ENCODE assay signal across 8 cellular contexts in the genomic region with DNA sequence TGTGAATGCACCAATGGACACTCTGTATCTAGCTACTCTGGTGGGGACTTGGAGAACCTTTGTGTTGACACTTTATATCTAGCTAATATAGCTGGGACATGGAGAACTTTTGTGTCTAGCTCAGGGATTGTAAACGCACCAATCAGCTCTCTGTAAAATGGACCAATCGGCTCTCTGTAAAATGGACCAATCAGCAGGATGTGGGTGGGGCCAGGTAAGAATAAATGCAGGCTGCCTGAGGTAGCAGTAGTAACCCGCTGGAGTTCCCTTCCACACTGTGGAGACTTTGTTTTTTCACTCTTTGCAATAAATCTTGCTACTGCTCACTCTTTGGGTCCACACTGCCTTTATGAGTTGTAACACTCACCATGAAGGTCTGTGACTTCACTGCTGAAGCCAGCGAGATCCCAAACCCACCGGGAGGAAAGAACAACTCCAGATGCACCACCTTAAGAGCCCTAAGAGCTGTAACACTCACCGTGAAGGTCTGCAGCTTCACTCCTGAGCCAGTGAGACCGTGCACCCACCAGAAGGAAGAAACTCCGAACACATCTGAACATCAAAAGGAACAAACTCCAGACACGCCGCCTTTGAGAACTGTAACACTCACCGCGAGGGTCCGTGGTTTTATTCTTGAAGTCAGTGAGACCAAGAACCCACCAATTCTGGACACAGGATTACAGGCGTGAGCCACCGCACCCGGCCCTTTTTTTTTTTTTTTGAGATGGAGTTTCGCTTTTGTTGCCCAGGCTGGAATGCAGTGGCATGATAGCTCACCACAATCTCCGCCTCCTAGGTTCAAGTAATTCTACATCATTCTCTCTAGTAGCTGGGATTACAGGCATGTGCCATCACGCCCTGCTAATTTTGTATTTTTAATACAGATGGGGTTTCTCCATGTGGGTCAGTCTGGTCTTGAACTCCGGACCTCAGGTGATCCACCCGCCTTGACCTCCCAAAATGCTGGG. TPM values are rescaled to one million over a fixed set of nuclear protein-coding genes. Genes with fewer than 3 reads are reported as not detected.
A peak's percentile ranks its signal among the peaks of the same experiment; 100 is the strongest.
DNase-seq lines count a peak whose midpoint lies in the region; ATAC-seq and TF ChIP-seq lines count a peak whose summit lies in the region.
"Not testable (repeated sequence)": the region's sequence is repeated elsewhere in the genome, so short reads cannot be mapped to it uniquely, and the experiment has no call there.

No MANE protein-coding gene starts in this region.

- DNase-seq in CD8-positive, alpha-beta memory T cell: peak in 1 of 5 donors; percentile 18
- DNase-seq in MG63 (peak; percentile 48), fibroblast of lung (ENCODE audit: low read depth in 2 of 2) (peak in 1 of 2 donors; percentile 50)
- DNase-seq in T-helper 17 cell; activated naive CD8-positive, alpha-beta T cell treated with anti-CD3 and anti-CD28 coated beads, Interleukin-2, amount 50 U/mL, for 24 hours; natural killer cell: not testable (repeated sequence)
- peak; percentile 30 for DNase-seq in activated CD8-positive, alpha-beta T cell treated with anti-CD3 and anti-CD28 coated beads, Interleukin-2, amount 10 ng/mL, durations not matched to agents 7 days and 5 days
- DNase-seq in stimulated activated CD4-positive, alpha-beta T cell treated with anti-CD3 and anti-CD28 coated beads, Interleukin-4, amount 100 ng/mL, for 24 hours: peak; percentile 12

- not testable (repeated sequence) for H3K9me3 ChIP-seq in CD8-positive, alpha-beta memory T cell (ENCODE audit: low read length); MG63; T-helper 17 cell (ENCODE audit: control insufficient read depth, low read length, poor library complexity, severe bottlenecking); fibroblast of lung (ENCODE audit: control insufficient read depth, insufficient read depth, low read depth, low read length)

- H3K4me1 ChIP-seq in CD8-positive, alpha-beta memory T cell (ENCODE audit: insufficient read depth, low read length): not testable (repeated sequence)
- peaks cover 18% of the 10 kb centered on the region for H3K4me1 ChIP-seq in fibroblast of lung (ENCODE audit: control insufficient read depth, extremely low read depth, insufficient read depth, low read length)

- not testable (repeated sequence) for H3K27ac ChIP-seq in CD8-positive, alpha-beta memory T cell (ENCODE audit: low read depth, low read length)
- peak overlapping the region; percentile 16 for H3K27ac ChIP-seq in fibroblast of lung (ENCODE audit: insufficient read depth, low read length)

- intact Hi-C loops in natural killer cell (cut with micrococcal nuclease): not testable (repeated sequence)

- H3K27me3 ChIP-seq in CD8-positive, alpha-beta memory T cell (ENCODE audit: insufficient read depth, low read length, poor library complexity, severe bottlenecking); MG63; fibroblast of lung (ENCODE audit: control insufficient read depth, insufficient read depth, low read length): not testable (repeated sequence)

- not testable (repeated sequence) for H2AFZ ChIP-seq in fibroblast of lung (ENCODE audit: low read length)

- not testable (repeated sequence) for H4K20me1 ChIP-seq in fibroblast of lung (ENCODE audit: control insufficient read depth, extremely low read depth, insufficient read depth, low read length)

- ATAC-seq in T-helper 17 cell (peak; percentile 46), natural killer cell (peak in 2 of 3 donors; percentile 21 to 33)
- ATAC-seq in activated CD8-positive, alpha-beta T cell treated with anti-CD3 and anti-CD28 coated beads, Interleukin-2, amount 10 ng/mL, durations not matched to agents 7 days and 5 days: peak; percentile 51
- peak; percentile 39 for ATAC-seq in activated naive CD8-positive, alpha-beta T cell treated with anti-CD3 and anti-CD28 coated beads, Interleukin-2, amount 50 U/mL, for 24 hours

- H3K79me2 ChIP-seq in fibroblast of lung (ENCODE audit: control insufficient read depth, insufficient read depth, low read length): not testable (repeated sequence)

- not testable (repeated sequence) for H3K4me1 Mint-ChIP-seq in CD8-positive, alpha-beta memory T cell; T-helper 17 cell; activated naive CD8-positive, alpha-beta T cell treated with anti-CD3 and anti-CD28 coated beads, Interleukin-2, amount 50 U/mL, for 24 hours
- H3K4me1 Mint-ChIP-seq in activated CD8-positive, alpha-beta T cell treated with anti-CD3 and anti-CD28 coated beads, Interleukin-2, amount 10 ng/mL, durations not matched to agents 7 days and 5 days (ENCODE audit: low read depth): peaks cover 13% of the 10 kb centered on the region
- peaks cover 9 to 13% of the 10 kb centered on the region in 2 donors for H3K4me1 Mint-ChIP-seq in natural killer cell

- POLR2A ChIA-PET in CD8-positive, alpha-beta memory T cell (lab: Charles Lee); activated CD8-positive, alpha-beta T cell treated with anti-CD3 and anti-CD28 coated beads, Interleukin-2, amount 10 ng/mL, durations not matched to agents 7 days and 5 days (lab: Charles Lee): not testable (repeated sequence)

- peaks cover 5 to 24% of the 10 kb centered on the region in 2 donors for H3K27me3 Mint-ChIP-seq in CD8-positive, alpha-beta memory T cell
- H3K27me3 Mint-ChIP-seq in T-helper 17 cell; activated CD8-positive, alpha-beta T cell treated with anti-CD3 and anti-CD28 coated beads, Interleukin-2, amount 10 ng/mL, durations not matched to agents 7 days and 5 days (ENCODE audit: low read depth); activated naive CD8-positive, alpha-beta T cell treated with anti-CD3 and anti-CD28 coated beads, Interleukin-2, amount 50 U/mL, for 24 hours; natural killer cell (ENCODE audit: low read depth in 2 of 2): not testable (repeated sequence)

- not testable (repeated sequence) for H3K36me3 Mint-ChIP-seq in CD8-positive, alpha-beta memory T cell; T-helper 17 cell (ENCODE audit: low read depth); activated CD8-positive, alpha-beta T cell treated with anti-CD3 and anti-CD28 coated beads, Interleukin-2, amount 10 ng/mL, durations not matched to agents 7 days and 5 days (ENCODE audit: low read depth); activated naive CD8-positive, alpha-beta T cell treated with anti-CD3 and anti-CD28 coated beads, Interleukin-2, amount 50 U/mL, for 24 hours (ENCODE audit: low read depth); natural killer cell

- H3K4me3 Mint-ChIP-seq in CD8-positive, alpha-beta memory T cell: peak overlapping the region; percentile 72 to 93 (median 82)
- peak overlapping the region; percentile 77 for H3K4me3 Mint-ChIP-seq in T-helper 17 cell
- H3K4me3 Mint-ChIP-seq in activated CD8-positive, alpha-beta T cell treated with anti-CD3 and anti-CD28 coated beads, Interleukin-2, amount 10 ng/mL, durations not matched to agents 7 days and 5 days: peak overlapping the region; percentile 73
- peak overlapping the region; percentile 71 for H3K4me3 Mint-ChIP-seq in activated naive CD8-positive, alpha-beta T cell treated with anti-CD3 and anti-CD28 coated beads, Interleukin-2, amount 50 U/mL, for 24 hours
- H3K4me3 Mint-ChIP-seq in natural killer cell: peak overlapping the region; percentile 74

- H3K4me2 ChIP-seq in fibroblast of lung (ENCODE audit: extremely low read depth, insufficient read depth, low read length): not testable (repeated sequence)

- CTCF ChIA-PET in CD8-positive, alpha-beta memory T cell (lab: Charles Lee): interaction anchor here (0.6 kb wide), 1 partner anchor 1305 kb away, joined by 4 read pairs; no protein-coding TSS in a partner anchor
- CTCF ChIA-PET in activated CD8-positive, alpha-beta T cell treated with anti-CD3 and anti-CD28 coated beads, Interleukin-2, amount 10 ng/mL, durations not matched to agents 7 days and 5 days (lab: Charles Lee): not testable (repeated sequence)

- not testable (repeated sequence) for TF ChIP-seq CTCF in fibroblast of lung (conservative IDR thresholded peaks at IDR 0.05 in 1 of 2, IDR thresholded peaks at IDR 0.05 in 1 of 2; ENCODE audit: low read depth in 1 of 2, low read length in 2 of 2); natural killer cell (IDR thresholded peaks at IDR 0.05)

- not testable (repeated sequence) for H3K9me3 Mint-ChIP-seq in CD8-positive, alpha-beta memory T cell; activated CD8-positive, alpha-beta T cell treated with anti-CD3 and anti-CD28 coated beads, Interleukin-2, amount 10 ng/mL, durations not matched to agents 7 days and 5 days (ENCODE audit: insufficient read depth); activated naive CD8-positive, alpha-beta T cell treated with anti-CD3 and anti-CD28 coated beads, Interleukin-2, amount 50 U/mL, for 24 hours; natural killer cell

- not testable (repeated sequence) for H3K9ac ChIP-seq in fibroblast of lung (ENCODE audit: insufficient read depth, low read length)

- H3K27ac Mint-ChIP-seq in CD8-positive, alpha-beta memory T cell: peak overlapping the region in 4 of 8 donors; percentile 40 to 76 (median 65)
- H3K27ac Mint-ChIP-seq in T-helper 17 cell; activated naive CD8-positive, alpha-beta T cell treated with anti-CD3 and anti-CD28 coated beads, Interleukin-2, amount 50 U/mL, for 24 hours: not testable (repeated sequence)
- peak overlapping the region; percentile 70 for H3K27ac Mint-ChIP-seq in activated CD8-positive, alpha-beta T cell treated with anti-CD3 and anti-CD28 coated beads, Interleukin-2, amount 10 ng/mL, durations not matched to agents 7 days and 5 days
- peak overlapping the region in 1 of 2 donors; percentile 27 for H3K27ac Mint-ChIP-seq in natural killer cell

- not testable (repeated sequence) for H3K4me3 ChIP-seq in CD8-positive, alpha-beta memory T cell (ENCODE audit: low read length); fibroblast of lung (replicated peaks in 1 of 4; ENCODE audit: control extremely low read depth in 1 of 4, insufficient read depth in 1 of 4, low read depth in 3 of 4, low read length in 4 of 4)
- peak overlapping the region; percentile 36 for H3K4me3 ChIP-seq in MG63

- not testable (repeated sequence) for H3K36me3 ChIP-seq in CD8-positive, alpha-beta memory T cell (ENCODE audit: insufficient read depth, low read length); MG63; fibroblast of lung (ENCODE audit: control insufficient read depth, insufficient read depth, low read length)

RNA-seq across cellular contexts. Expression of gene CLIC4, which starts 22.9 kb away (rescaled TPM):
- 10 to 100 TPM; 12.8 to 13.2 TPM for total RNA-seq in CD8-positive, alpha-beta memory T cell
- polyA plus RNA-seq in CD8-positive, alpha-beta memory T cell: 0.18 TPM
- total RNA-seq in MG63 (2014; rRNA removed; shearing (Covaris generic); ENCODE audit: low replicate concordance): 348 and 588 TPM in 2 replicates
- total RNA-seq in T-helper 17 cell (1 to 10 TPM; 3.9 to 9.9 TPM), fibroblast of lung (309 and 368 TPM in 2 replicates), natural killer cell (10 to 100 TPM in 1 of 3 donors, 1 to 10 TPM in 2; 3.8 to 11.5 (median 5.0) TPM)
- total RNA-seq in activated CD8-positive, alpha-beta T cell treated with anti-CD3 and anti-CD28 coated beads, Interleukin-2, amount 10 ng/mL, durations not matched to agents 7 days and 5 days: 1 to 10 TPM; 7.1 to 7.7 TPM
- 310 and 494 TPM in 2 replicates for polyA plus RNA-seq in fibroblast of lung
- 243 and 393 TPM in 2 replicates for polyA plus RNA-seq in fibroblast of lung (2012)
- polyA minus RNA-seq in fibroblast of lung (ENCODE audit: low replicate concordance): 29.9 and 44.7 TPM in 2 replicates

Comparison
In these comparisons a context has a peak if more than half of its experiments do, and no peak if none do; other contexts are left out.
1. RNA of gene CLIC4, which starts 22.9 kb away (total RNA-seq): 309 to 368 TPM in fibroblast of lung and 348 to 588 TPM in MG63; 12.8 to 13.2 TPM in CD8-positive, alpha-beta memory T cell, 3.9 to 9.9 TPM in T-helper 17 cell, 7.1 to 7.7 TPM in activated CD8-positive, alpha-beta T cell treated with anti-CD3 and anti-CD28 coated beads, Interleukin-2, amount 10 ng/mL, durations not matched to agents 7 days and 5 days and 3.8 to 11.5 TPM in natural killer cell; every median in the first group is over 10 times any median in the second.
2. Peak in every context shown above with its lines, with median percentiles within 50 percentile points of each other: H3K4me3 Mint-ChIP-seq and ATAC-seq.